21 cellular contexts compared by ENCODE assay signal in genomic region chr5:179413086-179413690, GRCh38.
DNase-seq lines count a peak whose midpoint lies in the region; TF ChIP-seq lines count a peak whose summit lies in the region.
"Had no signal": no experiment of that assay in that cellular context is flagged by ENCODE, and none has a peak within 500 bp of the region (broad histone marks: within the 10 kb centered on the region; RNA-seq: fewer than 3 reads in every experiment).

No MANE protein-coding gene starts in this region.

- no peak overlapping the region for H3K4me3 Mint-ChIP-seq in activated CD4-positive, alpha-beta memory T cell treated with anti-CD3 and anti-CD28 coated beads, Interleukin-2, amount 10 ng/mL, durations not matched to agents 7 days and 5 days
- no peak overlapping the region for H3K4me3 Mint-ChIP-seq in activated CD4-positive, alpha-beta memory T cell treated with anti-CD3 and anti-CD28 coated beads for 36 hours
- H3K4me3 Mint-ChIP-seq in type B pancreatic cell, result no peak overlapping the region
- H3K4me3 Mint-ChIP-seq: CD4-positive, alpha-beta memory T cell had no signal

- CTCF ChIA-PET in activated CD4-positive, alpha-beta memory T cell treated with anti-CD3 and anti-CD28 coated beads, Interleukin-2, amount 10 ng/mL, durations not matched to agents 7 days and 5 days (lab: Charles Lee), result no interaction called here
- CTCF ChIA-PET in activated CD4-positive, alpha-beta memory T cell treated with anti-CD3 and anti-CD28 coated beads for 36 hours (lab: Charles Lee), result no interaction called here

- DNase-seq in activated CD4-positive, alpha-beta memory T cell treated with anti-CD3 and anti-CD28 coated beads, Interleukin-2, amount 10 ng/mL, durations not matched to agents 7 days and 5 days, result peak; percentile 9
- DNase-seq in activated CD4-positive, alpha-beta memory T cell treated with anti-CD3 and anti-CD28 coated beads for 36 hours, result no peak
- DNase-seq in coronary artery (ENCODE audit: low spot score) (peak; percentile 50), mucosa of gallbladder (ENCODE audit: low spot score) (peak; percentile 6), type B pancreatic cell (ENCODE audit: extremely low spot score, unreplicated experiment) (peak; percentile 54), NCI-H226 (no peak), RPMI8226 (no peak), SIG-M5 treated with dmso at 0.1 percent for 504 hours (lab: John Stamatoyannopoulos, UW; ENCODE audit: unreplicated experiment) (no peak)
- DNase-seq: ACHN; CD4-positive, alpha-beta memory T cell; DMS153; Karpas-422; NCI-H1694 treated with DMSO at 0.1 percent for 48 hours; NCI-H2081 treated with DMSO at 0.1 percent for 48 hours; NCI-H2171 treated with DMSO at 0.1 percent for 48 hours; NCI-H446; NCI-H526 treated with DMSO at 0.1 percent for 48 hours; OCI-M1; Right ventricle myocardium superior had no signal

- no peak overlapping the region for H3K27ac Mint-ChIP-seq in activated CD4-positive, alpha-beta memory T cell treated with anti-CD3 and anti-CD28 coated beads, Interleukin-2, amount 10 ng/mL, durations not matched to agents 7 days and 5 days
- no peak overlapping the region for H3K27ac Mint-ChIP-seq in activated CD4-positive, alpha-beta memory T cell treated with anti-CD3 and anti-CD28 coated beads for 36 hours
- H3K27ac Mint-ChIP-seq in type B pancreatic cell, result no peak overlapping the region
- H3K27ac Mint-ChIP-seq: CD4-positive, alpha-beta memory T cell had no signal

- no peaks in the 10 kb centered on the region for H3K9me3 Mint-ChIP-seq in activated CD4-positive, alpha-beta memory T cell treated with anti-CD3 and anti-CD28 coated beads, Interleukin-2, amount 10 ng/mL, durations not matched to agents 7 days and 5 days
- no peaks in the 10 kb centered on the region for H3K9me3 Mint-ChIP-seq in activated CD4-positive, alpha-beta memory T cell treated with anti-CD3 and anti-CD28 coated beads for 36 hours
- H3K9me3 Mint-ChIP-seq in type B pancreatic cell, result no peaks in the 10 kb centered on the region
- H3K9me3 Mint-ChIP-seq: CD4-positive, alpha-beta memory T cell had no signal

- H3K27me3 Mint-ChIP-seq in activated CD4-positive, alpha-beta memory T cell treated with anti-CD3 and anti-CD28 coated beads, Interleukin-2, amount 10 ng/mL, durations not matched to agents 7 days and 5 days, result no peaks in the 10 kb centered on the region
- peaks cover 7% of the 10 kb centered on the region for H3K27me3 Mint-ChIP-seq in activated CD4-positive, alpha-beta memory T cell treated with anti-CD3 and anti-CD28 coated beads for 36 hours
- H3K27me3 Mint-ChIP-seq in type B pancreatic cell, result peaks cover 4% of the 10 kb centered on the region

- TF ChIP-seq CTCF in coronary artery (IDR thresholded peaks at IDR 0.05) (no peak), type B pancreatic cell (conservative IDR thresholded peaks at IDR 0.05) (no peak)

- no peak overlapping the region for H3K4me3 ChIP-seq in coronary artery
- H3K4me3 ChIP-seq: BLaER1 treated with 17β-estradiol and CSF1 and Interleukin-3, amounts not matched to agents 10 nM and 100 nM had no signal

- no peak overlapping the region for H3K27ac ChIP-seq in coronary artery
- H3K27ac ChIP-seq: 22Rv1; BLaER1 treated with 17β-estradiol and CSF1 and Interleukin-3, amounts not matched to agents 10 nM and 100 nM had no signal

- H3K4me1 Mint-ChIP-seq in activated CD4-positive, alpha-beta memory T cell treated with anti-CD3 and anti-CD28 coated beads, Interleukin-2, amount 10 ng/mL, durations not matched to agents 7 days and 5 days, result no peaks in the 10 kb centered on the region
- H3K4me1 Mint-ChIP-seq in activated CD4-positive, alpha-beta memory T cell treated with anti-CD3 and anti-CD28 coated beads for 36 hours (ENCODE audit: low read depth), result no peaks in the 10 kb centered on the region
- peaks cover 4% of the 10 kb centered on the region for H3K4me1 Mint-ChIP-seq in type B pancreatic cell (ENCODE audit: unreplicated experiment)
- H3K4me1 Mint-ChIP-seq: CD4-positive, alpha-beta memory T cell had no signal

- POLR2A ChIA-PET in activated CD4-positive, alpha-beta memory T cell treated with anti-CD3 and anti-CD28 coated beads, Interleukin-2, amount 10 ng/mL, durations not matched to agents 7 days and 5 days (lab: Charles Lee), result no interaction called here
- POLR2A ChIA-PET in activated CD4-positive, alpha-beta memory T cell treated with anti-CD3 and anti-CD28 coated beads for 36 hours (lab: Charles Lee), result no interaction called here

- intact Hi-C loops in activated CD4-positive, alpha-beta memory T cell treated with anti-CD3 and anti-CD28 coated beads for 36 hours (cut with micrococcal nuclease), result no loop called here

- no peaks in the 10 kb centered on the region for H3K36me3 Mint-ChIP-seq in activated CD4-positive, alpha-beta memory T cell treated with anti-CD3 and anti-CD28 coated beads, Interleukin-2, amount 10 ng/mL, durations not matched to agents 7 days and 5 days (ENCODE audit: low read depth)
- H3K36me3 Mint-ChIP-seq in activated CD4-positive, alpha-beta memory T cell treated with anti-CD3 and anti-CD28 coated beads for 36 hours, result no peaks in the 10 kb centered on the region
- no peaks in the 10 kb centered on the region for H3K36me3 Mint-ChIP-seq in type B pancreatic cell
- H3K36me3 Mint-ChIP-seq: CD4-positive, alpha-beta memory T cell had no signal

Comparison
In these comparisons a context has a peak if more than half of its experiments do, and no peak if none do; other contexts are left out.
1. DNase-seq: peak in activated CD4-positive, alpha-beta memory T cell treated with anti-CD3 and anti-CD28 coated beads, Interleukin-2, amount 10 ng/mL, durations not matched to agents 7 days and 5 days (single experiment), coronary artery (single experiment), mucosa of gallbladder (single experiment) and type B pancreatic cell (single experiment); none in activated CD4-positive, alpha-beta memory T cell treated with anti-CD3 and anti-CD28 coated beads for 36 hours (single experiment), NCI-H226 (single experiment), RPMI8226 (single experiment) and SIG-M5 treated with dmso at 0.1 percent for 504 hours (single experiment).